Comparison of ENCODE assay signal across 8 cellular contexts in genomic region chr11:128553662-128554392, GRCh38. TPM values are rescaled to one million over a fixed set of nuclear protein-coding genes. Genes with fewer than 3 reads are reported as not detected.
A peak's percentile ranks its signal among the peaks of the same experiment; 100 is the strongest.
DNase-seq lines count a peak whose midpoint lies in the region; ATAC-seq and TF ChIP-seq lines count a peak whose summit lies in the region.

No MANE protein-coding gene starts in this region.

- no peaks in the 10 kb centered on the region for H3K4me1 ChIP-seq in PC-3 (ENCODE audit: insufficient read depth, low read length)

- no peaks in the 10 kb centered on the region for H3K36me3 ChIP-seq in PC-3 (ENCODE audit: low read depth, low read length)

- H3K4me3 ChIP-seq in PC-3 (ENCODE audit: low read length) (no peak overlapping the region), fibroblast of the aortic adventitia (ENCODE audit: low read depth, low read length) (no peak overlapping the region)

- no peak overlapping the region for H3K4me2 ChIP-seq in PC-3 (ENCODE audit: low read length)

- CTCF ChIA-PET in activated CD4-positive, alpha-beta T cell treated with anti-CD3 and anti-CD28 coated beads, Interleukin-2, amount 10 ng/mL, durations not matched to agents 7 days and 5 days (lab: Charles Lee): interaction anchor here (0.8 to 2.4 kb wide), 10 partner anchors 8 to 514 kb away, joined by 3 to 8 read pairs (median 4); no protein-coding TSS in a partner anchor
- CTCF ChIA-PET in PC-3 (lab: Charles Lee): interaction anchor here (0.6 to 1.2 kb wide), 3 partner anchors 35 to 78 kb away, joined by 3 to 6 read pairs (median 3); no protein-coding TSS in a partner anchor

- intact Hi-C loops in PC-3 (cut with micrococcal nuclease): no loop called here

- TF ChIP-seq CTCF in PC-3 (conservative IDR thresholded peaks at IDR 0.05; ENCODE audit: low read depth, low read length): peak; percentile 52
- TF ChIP-seq CTCF in fibroblast of the aortic adventitia (IDR thresholded peaks at IDR 0.05; ENCODE audit: insufficient read depth, low read length): peak; percentile 21

- peak overlapping the region; percentile 39 for H3K27ac Mint-ChIP-seq in activated CD4-positive, alpha-beta T cell treated with anti-CD3 and anti-CD28 coated beads, Interleukin-2, amount 10 ng/mL, durations not matched to agents 7 days and 5 days
- H3K27ac Mint-ChIP-seq in stimulated activated effector memory CD8-positive, alpha-beta T cell treated with anti-CD3 and anti-CD28 coated beads, Interleukin-12 subunit alpha, Interleukin-12 subunit beta, amount 100 ng/mL, for 72 hours: peak overlapping the region; percentile 93

- H4K20me1 ChIP-seq in PC-3 (ENCODE audit: low read length): no peaks in the 10 kb centered on the region

- peaks cover 54% of the 10 kb centered on the region for H3K4me1 Mint-ChIP-seq in activated CD4-positive, alpha-beta T cell treated with anti-CD3 and anti-CD28 coated beads, Interleukin-2, amount 10 ng/mL, durations not matched to agents 7 days and 5 days
- H3K4me1 Mint-ChIP-seq in stimulated activated effector memory CD8-positive, alpha-beta T cell treated with anti-CD3 and anti-CD28 coated beads, Interleukin-12 subunit alpha, Interleukin-12 subunit beta, amount 100 ng/mL, for 72 hours: peaks cover 47% of the 10 kb centered on the region

- no peak for DNase-seq in activated CD4-positive, alpha-beta T cell treated with anti-CD3 and anti-CD28 coated beads, Interleukin-2, amount 10 ng/mL, durations not matched to agents 7 days and 5 days
- no peak for DNase-seq in activated CD4-positive, alpha-beta T cell treated with anti-CD3 and anti-CD28 coated beads, Interleukin-2, amount 50 U/mL, for 48 hours
- DNase-seq in PC-3 (peak; percentile 40), fibroblast of the aortic adventitia (ENCODE audit: low read depth) (peak; percentile 58)
- DNase-seq in stimulated activated effector memory CD8-positive, alpha-beta T cell treated with anti-CD3 and anti-CD28 coated beads, Interleukin-12 subunit alpha, Interleukin-12 subunit beta, amount 100 ng/mL, for 72 hours (ENCODE audit: low spot score in 2 of 2): no peak
- DNase-seq in central memory CD4-positive, alpha-beta T cell: no peak

- peaks cover 3% of the 10 kb centered on the region for H3K9me3 Mint-ChIP-seq in activated CD4-positive, alpha-beta T cell treated with anti-CD3 and anti-CD28 coated beads, Interleukin-2, amount 10 ng/mL, durations not matched to agents 7 days and 5 days
- H3K9me3 Mint-ChIP-seq in stimulated activated effector memory CD8-positive, alpha-beta T cell treated with anti-CD3 and anti-CD28 coated beads, Interleukin-12 subunit alpha, Interleukin-12 subunit beta, amount 100 ng/mL, for 72 hours: no peaks in the 10 kb centered on the region

- H3K9me2 ChIP-seq in PC-3 (replicated peaks; ENCODE audit: low read length): no peaks in the 10 kb centered on the region

- no peak overlapping the region for H3K4me3 Mint-ChIP-seq in activated CD4-positive, alpha-beta T cell treated with anti-CD3 and anti-CD28 coated beads, Interleukin-2, amount 10 ng/mL, durations not matched to agents 7 days and 5 days
- H3K4me3 Mint-ChIP-seq in stimulated activated effector memory CD8-positive, alpha-beta T cell treated with anti-CD3 and anti-CD28 coated beads, Interleukin-12 subunit alpha, Interleukin-12 subunit beta, amount 100 ng/mL, for 72 hours: peak overlapping the region; percentile 55

- ATAC-seq in PC-3 (peak; percentile 65), GM21717 (IDR thresholded peaks at IDR 0.05; ENCODE audit: unreplicated experiment) (no peak), HG03460 (IDR thresholded peaks at IDR 0.05; ENCODE audit: unreplicated experiment) (no peak)
- ATAC-seq in stimulated activated effector memory CD8-positive, alpha-beta T cell treated with anti-CD3 and anti-CD28 coated beads, Interleukin-12 subunit alpha, Interleukin-12 subunit beta, amount 100 ng/mL, for 72 hours: no peak

- POLR2A ChIA-PET in activated CD4-positive, alpha-beta T cell treated with anti-CD3 and anti-CD28 coated beads, Interleukin-2, amount 10 ng/mL, durations not matched to agents 7 days and 5 days (lab: Charles Lee): no interaction called here
- POLR2A ChIA-PET in PC-3 (lab: Charles Lee; ENCODE audit: unreplicated experiment): interaction anchor here (0.7 kb wide), 1 partner anchor 31 kb away, joined by 6 read pairs; no protein-coding TSS in a partner anchor

- no peaks in the 10 kb centered on the region for H3F3A ChIP-seq in PC-3 (ENCODE audit: low read length, unreplicated experiment)

- H3K79me2 ChIP-seq in PC-3 (ENCODE audit: low read length): no peaks in the 10 kb centered on the region

- no peaks in the 10 kb centered on the region for H3K27me3 Mint-ChIP-seq in activated CD4-positive, alpha-beta T cell treated with anti-CD3 and anti-CD28 coated beads, Interleukin-2, amount 10 ng/mL, durations not matched to agents 7 days and 5 days

- no peaks in the 10 kb centered on the region for H3K27me3 ChIP-seq in PC-3 (ENCODE audit: low read length)

- H3K27ac ChIP-seq in PC-3 (ENCODE audit: low read length): no peak overlapping the region

- no peak overlapping the region for H2AFZ ChIP-seq in PC-3 (ENCODE audit: low read length)

- H3K36me3 Mint-ChIP-seq in activated CD4-positive, alpha-beta T cell treated with anti-CD3 and anti-CD28 coated beads, Interleukin-2, amount 10 ng/mL, durations not matched to agents 7 days and 5 days (ENCODE audit: low read depth): no peaks in the 10 kb centered on the region
- peaks cover 12% of the 10 kb centered on the region for H3K36me3 Mint-ChIP-seq in stimulated activated effector memory CD8-positive, alpha-beta T cell treated with anti-CD3 and anti-CD28 coated beads, Interleukin-12 subunit alpha, Interleukin-12 subunit beta, amount 100 ng/mL, for 72 hours

- H3K9me3 ChIP-seq in PC-3 (ENCODE audit: low read length): no peaks in the 10 kb centered on the region

- no TSS peak for BruUV-seq in PC-3 (replicated peaks; lab: Mats Ljungman, UMichigan)

- no peak overlapping the region for H3K9ac ChIP-seq in PC-3 (ENCODE audit: low read length)

RNA-seq across cellular contexts. Expression of gene ETS1, which starts 33.5 kb away (rescaled TPM):
- 100 to 1,000 TPM; 580 to 648 TPM for total RNA-seq in activated CD4-positive, alpha-beta T cell treated with anti-CD3 and anti-CD28 coated beads, Interleukin-2, amount 10 ng/mL, durations not matched to agents 7 days and 5 days
- total RNA-seq in PC-3 (2014; rRNA removed): 52.0 and 59.5 TPM in 2 replicates
- 35.5 and 35.7 TPM in 2 replicates for total RNA-seq in fibroblast of the aortic adventitia (ENCODE audit: low replicate concordance)

Comparison
In these comparisons a context has a peak if more than half of its experiments do, and no peak if none do; other contexts are left out.
1. DNase-seq: peak in PC-3 (single experiment) and fibroblast of the aortic adventitia (single experiment); none in activated CD4-positive, alpha-beta T cell treated with anti-CD3 and anti-CD28 coated beads, Interleukin-2, amount 10 ng/mL, durations not matched to agents 7 days and 5 days (single experiment), activated CD4-positive, alpha-beta T cell treated with anti-CD3 and anti-CD28 coated beads, Interleukin-2, amount 50 U/mL, for 48 hours (0 of 2), stimulated activated effector memory CD8-positive, alpha-beta T cell treated with anti-CD3 and anti-CD28 coated beads, Interleukin-12 subunit alpha, Interleukin-12 subunit beta, amount 100 ng/mL, for 72 hours (0 of 2) and central memory CD4-positive, alpha-beta T cell (single experiment).